Comparison of ENCODE assay signal across 17 cellular contexts in genomic region chr12:53590661-53591060, GRCh38.
"Had no signal": no experiment of that assay in that cellular context is flagged by ENCODE, and none has a peak within 500 bp of the region (broad histone marks: within the 10 kb centered on the region; RNA-seq: fewer than 3 reads in every experiment).

No MANE protein-coding gene starts in this region.

- H3K9me3 ChIP-seq: psoas muscle, sigmoid colon, uterus had no signal

- H3K36me3 ChIP-seq: sigmoid colon, uterus had no signal

- FAIRE-seq: bronchial epithelial cell had no signal

- H3K27me3 Mint-ChIP-seq: activated CD8-positive, alpha-beta memory T cell treated with anti-CD3 and anti-CD28 coated beads, Interleukin-2, amount 10 ng/mL, durations not matched to agents 7 days and 5 days; activated T-cell treated with anti-CD3 and anti-CD28 coated beads, Interleukin-2, amount 50 U/mL, for 24 hours; effector memory CD8-positive, alpha-beta T cell had no signal

- H3K4me3 Mint-ChIP-seq: activated CD8-positive, alpha-beta memory T cell treated with anti-CD3 and anti-CD28 coated beads, Interleukin-2, amount 10 ng/mL, durations not matched to agents 7 days and 5 days; activated T-cell treated with anti-CD3 and anti-CD28 coated beads, Interleukin-2, amount 50 U/mL, for 24 hours; effector memory CD8-positive, alpha-beta T cell; natural killer cell had no signal

- H3K9me3 Mint-ChIP-seq: activated naive CD4-positive, alpha-beta T cell treated with anti-CD3 and anti-CD28 coated beads, Interleukin-2, amount 50 U/mL, for 72 hours; activated T-cell treated with anti-CD3 and anti-CD28 coated beads, Interleukin-2, amount 50 U/mL, for 24 hours; effector memory CD8-positive, alpha-beta T cell; natural killer cell had no signal

- ATAC-seq: activated CD8-positive, alpha-beta memory T cell treated with anti-CD3 and anti-CD28 coated beads, Interleukin-2, amount 10 ng/mL, durations not matched to agents 7 days and 5 days; activated naive CD4-positive, alpha-beta T cell treated with anti-CD3 and anti-CD28 coated beads, Interleukin-2, amount 50 U/mL, for 72 hours; effector memory CD8-positive, alpha-beta T cell; natural killer cell had no signal

- H3K4me3 ChIP-seq: psoas muscle, sigmoid colon, uterus had no signal

- H3K27ac Mint-ChIP-seq: activated CD8-positive, alpha-beta memory T cell treated with anti-CD3 and anti-CD28 coated beads, Interleukin-2, amount 10 ng/mL, durations not matched to agents 7 days and 5 days; activated naive CD4-positive, alpha-beta T cell treated with anti-CD3 and anti-CD28 coated beads, Interleukin-2, amount 50 U/mL, for 72 hours; activated T-cell treated with anti-CD3 and anti-CD28 coated beads, Interleukin-2, amount 50 U/mL, for 24 hours; effector memory CD8-positive, alpha-beta T cell; natural killer cell had no signal

- H3K36me3 Mint-ChIP-seq: activated naive CD4-positive, alpha-beta T cell treated with anti-CD3 and anti-CD28 coated beads, Interleukin-2, amount 50 U/mL, for 72 hours; natural killer cell had no signal

- H3K27me3 ChIP-seq: sigmoid colon, uterus had no signal

- DNase-seq: activated CD4-positive, alpha-beta T cell treated with anti-CD3 and anti-CD28 coated beads for 1 hour; activated CD4-positive, alpha-beta T cell treated with anti-CD3 and anti-CD28 coated beads, Interleukin-2, amount 50 U/mL, for 48 hours; activated CD8-positive, alpha-beta memory T cell treated with anti-CD3 and anti-CD28 coated beads, Interleukin-2, amount 10 ng/mL, durations not matched to agents 7 days and 5 days; activated effector memory CD4-positive, alpha-beta T cell treated with Interleukin-2 at 50 U/mL for 16 hours; activated T-cell treated with anti-CD3 and anti-CD28 coated beads, Interleukin-2, amount 50 U/mL, for 24 hours; amniotic stem cell; effector memory CD8-positive, alpha-beta T cell; left cardiac atrium; mammary epithelial cell; natural killer cell; psoas muscle; sigmoid colon; stimulated activated CD4-positive, alpha-beta T cell treated with anti-CD3 and anti-CD28 coated beads, Interleukin-2, amount 100 ng/mL, for 24 hours; stimulated activated naive CD4-positive, alpha-beta T cell; uterus had no signal

- H3K27ac ChIP-seq: psoas muscle had no signal
